Comparison of ENCODE assay signal across 8 cellular contexts in genomic region chr1:44739361-44740178, GRCh38. TPM values are rescaled to one million over a fixed set of nuclear protein-coding genes. Genes with fewer than 3 reads are reported as not detected.
DNase-seq lines count a peak whose midpoint lies in the region; ATAC-seq and TF ChIP-seq lines count a peak whose summit lies in the region.

Gene KIF2C (plus strand): TSS chr1:44739837. CDS start chr1:44739933, 96 bp downstream.

- H3K4me3 Mint-ChIP-seq in activated T-helper 17 cell treated with anti-CD3 and anti-CD28 coated beads, Interleukin-2, amount 50 U/mL, for 72 hours = peak within 1 kb of the TSS; percentile 96
- H3K4me3 Mint-ChIP-seq in naive thymus-derived CD8-positive, alpha-beta T cell = peak within 1 kb of the TSS; percentile 83 to 96 (median 93)

- TF ChIP-seq CTCF in LNCaP clone FGC (IDR thresholded peaks at IDR 0.05; ENCODE audit: control insufficient read depth, extremely low read depth, insufficient read depth) (no peak), RWPE1 (conservative IDR thresholded peaks at IDR 0.05; ENCODE audit: low read depth) (no peak), fibroblast of mammary gland (conservative IDR thresholded peaks at IDR 0.05; ENCODE audit: control insufficient read depth, insufficient read depth, low read depth, low read length) (no peak)

- no peaks in the 10 kb centered on the region for H3K27me3 Mint-ChIP-seq in activated T-helper 17 cell treated with anti-CD3 and anti-CD28 coated beads, Interleukin-2, amount 50 U/mL, for 72 hours
- H3K27me3 Mint-ChIP-seq in naive thymus-derived CD8-positive, alpha-beta T cell = no peaks in the 10 kb centered on the region

- peak within 1 kb of the TSS; percentile 83 for H3K27ac ChIP-seq in RWPE1

- POLR2A ChIA-PET in RWPE1 (lab: Yijun Ruan, JAX; ENCODE audit: low non-redundant PET) = interaction anchor here (0.6 kb wide), 1 partner anchor 36 kb away, joined by 3 read pairs; no protein-coding TSS in a partner anchor
- POLR2A ChIA-PET in naive thymus-derived CD8-positive, alpha-beta T cell (lab: Charles Lee) = interaction anchor here (0.9 to 2.9 kb wide), 5 partner anchors 9 to 60 kb away, joined by 3 to 22 read pairs (median 4); partner anchors contain the start of genes PLK3, RNU5D-1 and RPS8

- CTCF ChIA-PET in RWPE1 (lab: Yijun Ruan, JAX) = interaction anchor here (0.7 to 1.4 kb wide), 2 partner anchors 10 to 818 kb away, joined by 3 to 4 read pairs; no protein-coding TSS in a partner anchor

- peaks cover 45% of the 10 kb centered on the region for H3K36me3 Mint-ChIP-seq in activated T-helper 17 cell treated with anti-CD3 and anti-CD28 coated beads, Interleukin-2, amount 50 U/mL, for 72 hours (ENCODE audit: low read depth)
- H3K36me3 Mint-ChIP-seq in naive thymus-derived CD8-positive, alpha-beta T cell = no peaks in the 10 kb centered on the region

- H3K4me3 ChIP-seq in LNCaP clone FGC (ENCODE audit: low read depth, low read length) = peak within 1 kb of the TSS; percentile 86
- peak within 1 kb of the TSS; percentile 98 for H3K4me3 ChIP-seq in fibroblast of mammary gland (ENCODE audit: control insufficient read depth, low read depth, low read length)

- DNase-seq in Daoy (ENCODE audit: low read depth) = peak; percentile 100
- peak; percentile 74 for DNase-seq in GOT3 (lab: John Stamatoyannopoulos, UW)
- DNase-seq in LNCaP clone FGC (ENCODE audit: low read depth) = peak; percentile 92
- peak; percentile 97 for DNase-seq in RWPE1 (ENCODE audit: low spot score)
- DNase-seq in fibroblast of mammary gland (ENCODE audit: low read depth) = peak; percentile 97
- DNase-seq in naive thymus-derived CD8-positive, alpha-beta T cell = peak; percentile 92 to 97 (median 94)
- peak; percentile 91 to 94 (median 93) for DNase-seq in stimulated activated naive CD4-positive, alpha-beta T cell (lab: John Stamatoyannopoulos, UW)

- peak within 1 kb of the TSS; percentile 91 for H3K27ac Mint-ChIP-seq in activated T-helper 17 cell treated with anti-CD3 and anti-CD28 coated beads, Interleukin-2, amount 50 U/mL, for 72 hours
- H3K27ac Mint-ChIP-seq in naive thymus-derived CD8-positive, alpha-beta T cell = peak within 1 kb of the TSS; percentile 83 to 98 (median 96)

- ATAC-seq in activated T-helper 17 cell treated with anti-CD3 and anti-CD28 coated beads, Interleukin-2, amount 50 U/mL, for 72 hours (replicated peaks) = peak; percentile 99
- ATAC-seq in naive thymus-derived CD8-positive, alpha-beta T cell = peak; percentile 99 to 100

- no peaks in the 10 kb centered on the region for H3K9me3 Mint-ChIP-seq in activated T-helper 17 cell treated with anti-CD3 and anti-CD28 coated beads, Interleukin-2, amount 50 U/mL, for 72 hours
- no peaks in the 10 kb centered on the region for H3K9me3 Mint-ChIP-seq in naive thymus-derived CD8-positive, alpha-beta T cell

- peaks cover 7% of the 10 kb centered on the region for H3K4me1 Mint-ChIP-seq in activated T-helper 17 cell treated with anti-CD3 and anti-CD28 coated beads, Interleukin-2, amount 50 U/mL, for 72 hours
- peaks cover 5 to 19% (median 14%) of the 10 kb centered on the region in 4 donors for H3K4me1 Mint-ChIP-seq in naive thymus-derived CD8-positive, alpha-beta T cell

RNA-seq across cellular contexts. Expression of gene KIF2C, which starts in this region (rescaled TPM):
- 110 and 117 TPM in 2 replicates for total RNA-seq in Daoy (2014; rRNA removed; shearing (Covaris generic))
- total RNA-seq in activated T-helper 17 cell treated with anti-CD3 and anti-CD28 coated beads, Interleukin-2, amount 50 U/mL, for 72 hours = 100 to 1,000 TPM in 1 of 2 donors, 10 to 100 TPM in 1; 93.4 to 124 TPM
- total RNA-seq in naive thymus-derived CD8-positive, alpha-beta T cell = under 1 TPM; 0.41 to 0.91 TPM
- under 1 TPM; 0.40 to 0.61 (median 0.40) TPM for polyA plus RNA-seq in naive thymus-derived CD8-positive, alpha-beta T cell

Comparison
In these comparisons a context has a peak if more than half of its experiments do, and no peak if none do; other contexts are left out.
1. Peak in every context shown above with its lines: DNase-seq, ATAC-seq, H3K4me3 ChIP-seq and H3K27ac ChIP-seq.
2. RNA of gene KIF2C (total RNA-seq): 93.4 to 124 TPM in activated T-helper 17 cell treated with anti-CD3 and anti-CD28 coated beads, Interleukin-2, amount 50 U/mL, for 72 hours and 110 to 117 TPM in Daoy; 0.41 to 0.91 TPM in naive thymus-derived CD8-positive, alpha-beta T cell; every median in the first group is over 10 times any median in the second.
3. Peak in DNase-seq and ATAC-seq in naive thymus-derived CD8-positive, alpha-beta T cell; RNA of the gene not detected or under 1 TPM.